In genomic region chrX:129842510-129843208, GRCh38 we compare ENCODE assay signal across 1 cellular context.
TF ChIP-seq lines count a peak whose summit lies in the region.

No MANE protein-coding gene starts in this region.

TF ChIP-seq in IMR-90, 13 proteins besides CTCF, POLR2A, EP300 and RAD21 (continued from another document):
- TF ChIP-seq USF2 (IDR thresholded peaks at IDR 0.05; ENCODE audit: low read depth, low read length) (no peak), MXI1 (IDR thresholded peaks at IDR 0.05; ENCODE audit: borderline replicate concordance, low read depth, low read length) (no peak; the same call in 1 of the 2 replicates), RFX5 (IDR thresholded peaks at IDR 0.05; ENCODE audit: low read depth, low read length) (no peak)
